Comparison of ENCODE assay signal across 22 cellular contexts in genomic region chr6:89321131-89321530, GRCh38. TPM values are rescaled to one million over a fixed set of nuclear protein-coding genes. Genes with fewer than 3 reads are reported as not detected.
"Had no signal": no experiment of that assay in that cellular context is flagged by ENCODE, and none has a peak within 500 bp of the region (broad histone marks: within the 10 kb centered on the region; RNA-seq: fewer than 3 reads in every experiment).

No MANE protein-coding gene starts in this region.

- H3K27ac Mint-ChIP-seq: activated naive CD4-positive, alpha-beta T cell treated with anti-CD3 and anti-CD28 coated beads for 36 hours; activated naive CD8-positive, alpha-beta T cell treated with anti-CD3 and anti-CD28 coated beads, Interleukin-2, amount 10 ng/mL, durations not matched to agents 7 days and 5 days; activated T-helper 1 cell treated with anti-CD3 and anti-CD28 coated beads, Interleukin-12 subunit alpha, Interleukin-12 subunit beta, Interleukin-2, Interleukin-4 antibody, amounts not matched to agents 30 ng/mL and 10 ng/mL and 1 ng/mL, durations not matched to agents 14 hours and 24 hours and 36 hours; endodermal cell; memory B cell; neural progenitor cell; T-helper 2 cell treated with Interferon-gamma antibody and Interleukin-4, amounts not matched to agents 5 μg/mL and 100 μg/mL, for 36 hours had no signal

- H3K9me3 ChIP-seq: right atrium auricular region had no signal

- H3K36me3 ChIP-seq: brain microvascular endothelial cell, neural progenitor cell, right atrium auricular region had no signal

- H2AFZ ChIP-seq: neural progenitor cell had no signal

- H3K27me3 ChIP-seq: brain microvascular endothelial cell, neural progenitor cell, right atrium auricular region had no signal

- H3K4me3 ChIP-seq: coronary artery, neural progenitor cell, right atrium auricular region had no signal

- H3K27me3 Mint-ChIP-seq: activated naive CD8-positive, alpha-beta T cell treated with anti-CD3 and anti-CD28 coated beads, Interleukin-2, amount 10 ng/mL, durations not matched to agents 7 days and 5 days; memory B cell; naive thymus-derived CD8-positive, alpha-beta T cell had no signal

- H3K4me1 ChIP-seq: right atrium auricular region had no signal

- H3K9me3 Mint-ChIP-seq: activated naive CD4-positive, alpha-beta T cell treated with anti-CD3 and anti-CD28 coated beads for 36 hours; activated T-helper 1 cell treated with anti-CD3 and anti-CD28 coated beads, Interleukin-12 subunit alpha, Interleukin-12 subunit beta, Interleukin-2, Interleukin-4 antibody, amounts not matched to agents 30 ng/mL and 10 ng/mL and 1 ng/mL, durations not matched to agents 14 hours and 24 hours and 36 hours; memory B cell; T-helper 2 cell treated with Interferon-gamma antibody and Interleukin-4, amounts not matched to agents 5 μg/mL and 100 μg/mL, for 36 hours had no signal

- H3K27ac ChIP-seq: brain microvascular endothelial cell, coronary artery, neural progenitor cell, right atrium auricular region, VCaP had no signal

- H3K4me2 ChIP-seq: neural progenitor cell had no signal

- H3K9ac ChIP-seq: neural progenitor cell had no signal

- H3K4me3 Mint-ChIP-seq: activated naive CD4-positive, alpha-beta T cell treated with anti-CD3 and anti-CD28 coated beads for 36 hours; activated naive CD8-positive, alpha-beta T cell treated with anti-CD3 and anti-CD28 coated beads, Interleukin-2, amount 10 ng/mL, durations not matched to agents 7 days and 5 days; activated T-helper 1 cell treated with anti-CD3 and anti-CD28 coated beads, Interleukin-12 subunit alpha, Interleukin-12 subunit beta, Interleukin-2, Interleukin-4 antibody, amounts not matched to agents 30 ng/mL and 10 ng/mL and 1 ng/mL, durations not matched to agents 14 hours and 24 hours and 36 hours; endodermal cell; memory B cell; naive thymus-derived CD8-positive, alpha-beta T cell; neural progenitor cell; T-helper 2 cell treated with Interferon-gamma antibody and Interleukin-4, amounts not matched to agents 5 μg/mL and 100 μg/mL, for 36 hours had no signal

- DNase-seq: activated CD4-positive, alpha-beta T cell treated with anti-CD3 and anti-CD28 coated beads for 4 hours; activated CD4-positive, alpha-beta T cell treated with anti-CD3 and anti-CD28 coated beads, Interleukin-2, amount 50 U/mL, for 4 hours; activated CD8-positive, alpha-beta memory T cell treated with anti-CD3 and anti-CD28 coated beads for 24 hours; activated effector memory CD4-positive, alpha-beta T cell treated with anti-CD3 and anti-CD28 coated beads, Interleukin-2, amount 50 U/mL, for 16 hours; activated naive CD4-positive, alpha-beta T cell treated with anti-CD3 and anti-CD28 coated beads for 36 hours; activated naive CD8-positive, alpha-beta T cell treated with anti-CD3 and anti-CD28 coated beads, Interleukin-2, amount 10 ng/mL, durations not matched to agents 7 days and 5 days; brain microvascular endothelial cell; endodermal cell; left cardiac atrium; naive thymus-derived CD8-positive, alpha-beta T cell; stimulated activated CD4-positive, alpha-beta T cell treated with anti-CD3 and anti-CD28 coated beads, Interleukin-15, amount 100 ng/mL, for 24 hours; stimulated activated CD4-positive, alpha-beta T cell treated with anti-CD3 and anti-CD28 coated beads, Interleukin-2, amount 100 ng/mL, for 24 hours; stimulated activated naive CD4-positive, alpha-beta T cell treated with Interleukin-2 at 50 U/mL for 16 hours; T-helper 1 cell had no signal

RNA-seq across cellular contexts. Expression of gene GABRR2, which starts 6.0 kb away (rescaled TPM):
- total RNA-seq: activated naive CD4-positive, alpha-beta T cell treated with anti-CD3 and anti-CD28 coated beads for 36 hours; esophagus mucosa had no signal
- polyA plus RNA-seq: naive thymus-derived CD8-positive, alpha-beta T cell had no signal
